30 cellular contexts compared by ENCODE assay signal in the genomic region with DNA sequence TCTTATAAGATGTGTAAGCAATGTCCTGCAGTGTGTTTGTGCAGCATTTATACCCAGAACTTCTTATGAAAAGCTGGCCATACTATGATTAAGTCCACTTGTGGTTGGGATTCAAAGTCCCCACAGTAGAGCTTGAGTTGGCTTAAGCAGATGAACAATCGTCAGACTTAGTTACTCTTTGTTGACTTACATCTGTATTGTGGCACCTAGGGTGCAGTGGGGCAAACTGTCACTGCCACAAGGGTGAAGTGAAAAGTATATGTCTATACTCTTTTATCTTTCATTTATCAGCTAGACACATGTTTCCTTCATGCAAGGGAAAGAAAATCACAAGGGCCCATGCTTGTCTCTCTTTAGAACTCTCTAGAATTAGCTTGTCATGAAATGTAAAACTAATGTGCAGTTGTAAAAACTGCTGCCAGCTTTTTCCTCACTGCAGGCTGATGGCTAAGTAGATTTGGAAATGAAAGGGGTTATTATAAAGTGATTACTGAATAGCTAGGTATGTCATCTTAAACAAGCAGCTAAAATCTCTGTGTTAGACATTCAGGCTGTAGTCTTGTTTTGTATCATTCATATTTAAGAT.
"Had no signal": no experiment of that assay in that cellular context is flagged by ENCODE, and none has a peak within 500 bp of the region (broad histone marks: within the 10 kb centered on the region; RNA-seq: fewer than 3 reads in every experiment).

No MANE protein-coding gene starts in this region.

- DNase-seq: activated CD4-positive, alpha-beta T cell treated with anti-CD3 and anti-CD28 coated beads, Interleukin-2, amount 10 ng/mL, durations not matched to agents 24 days and 14 days; activated CD4-positive, alpha-beta T cell treated with anti-CD3 and anti-CD28 coated beads, Interleukin-2, amount 50 U/mL, for 4 hours; activated CD8-positive, alpha-beta T cell treated with anti-CD3 and anti-CD28 coated beads for 36 hours; activated effector memory CD4-positive, alpha-beta T cell treated with anti-CD3 and anti-CD28 coated beads, Interleukin-2, amount 50 U/mL, for 16 hours; activated naive CD4-positive, alpha-beta T cell; activated naive CD4-positive, alpha-beta T cell treated with anti-CD3 and anti-CD28 coated beads, Interleukin-2, amount 50 U/mL, for 16 hours; activated naive CD8-positive, alpha-beta T cell treated with anti-CD3 and anti-CD28 coated beads for 36 hours; activated T-cell treated with anti-CD3 and anti-CD28 coated beads, Interleukin-2, amount 50 U/mL, for 1 hour; activated T-cell treated with anti-CD3 and anti-CD28 coated beads, Interleukin-2, amount 50 U/mL, for 72 hours; amniotic stem cell; aorta; brain microvascular endothelial cell; central memory CD4-positive, alpha-beta T cell; Karpas-422; KBM-7; NCI-H1105; NCI-H146; NCI-H187 treated with DMSO at 0.1 percent for 48 hours; NCI-H2171 treated with DMSO at 0.1 percent for 48 hours; NCI-H345; NCI-H524 treated with DMSO at 0.1 percent for 48 hours; NCI-H748 treated with DMSO at 0.1 percent for 48 hours; NK-92 treated with Interleukin-12 subunit alpha and Interleukin-12 subunit beta, amount 100 ng/mL, for 24 hours; PC-3; Peyer's patch; RPMI8226; SHP77 treated with DMSO at 0.1 percent for 48 hours; SK-N-SH had no signal

- H3K4me3 ChIP-seq: Peyer's patch, SJSA1 had no signal

- H3K9me3 ChIP-seq: Peyer's patch, SJSA1, SK-N-SH had no signal

- ATAC-seq: activated CD8-positive, alpha-beta T cell treated with anti-CD3 and anti-CD28 coated beads for 36 hours; activated T-cell treated with anti-CD3 and anti-CD28 coated beads, Interleukin-2, amount 50 U/mL, for 72 hours; activated T-helper 17 cell treated with anti-CD3 and anti-CD28 coated beads, Interleukin-2, amount 50 U/mL, for 72 hours; PC-3 had no signal

- H3K4me1 ChIP-seq: Peyer's patch had no signal

- H3K27ac ChIP-seq: brain microvascular endothelial cell, Peyer's patch, SJSA1 had no signal

- H3K27me3 ChIP-seq: brain microvascular endothelial cell, Peyer's patch, SJSA1 had no signal

- H3K36me3 ChIP-seq: brain microvascular endothelial cell, Peyer's patch, SJSA1 had no signal
